Comparison of ENCODE assay signal across 10 cellular contexts in the genomic region with DNA sequence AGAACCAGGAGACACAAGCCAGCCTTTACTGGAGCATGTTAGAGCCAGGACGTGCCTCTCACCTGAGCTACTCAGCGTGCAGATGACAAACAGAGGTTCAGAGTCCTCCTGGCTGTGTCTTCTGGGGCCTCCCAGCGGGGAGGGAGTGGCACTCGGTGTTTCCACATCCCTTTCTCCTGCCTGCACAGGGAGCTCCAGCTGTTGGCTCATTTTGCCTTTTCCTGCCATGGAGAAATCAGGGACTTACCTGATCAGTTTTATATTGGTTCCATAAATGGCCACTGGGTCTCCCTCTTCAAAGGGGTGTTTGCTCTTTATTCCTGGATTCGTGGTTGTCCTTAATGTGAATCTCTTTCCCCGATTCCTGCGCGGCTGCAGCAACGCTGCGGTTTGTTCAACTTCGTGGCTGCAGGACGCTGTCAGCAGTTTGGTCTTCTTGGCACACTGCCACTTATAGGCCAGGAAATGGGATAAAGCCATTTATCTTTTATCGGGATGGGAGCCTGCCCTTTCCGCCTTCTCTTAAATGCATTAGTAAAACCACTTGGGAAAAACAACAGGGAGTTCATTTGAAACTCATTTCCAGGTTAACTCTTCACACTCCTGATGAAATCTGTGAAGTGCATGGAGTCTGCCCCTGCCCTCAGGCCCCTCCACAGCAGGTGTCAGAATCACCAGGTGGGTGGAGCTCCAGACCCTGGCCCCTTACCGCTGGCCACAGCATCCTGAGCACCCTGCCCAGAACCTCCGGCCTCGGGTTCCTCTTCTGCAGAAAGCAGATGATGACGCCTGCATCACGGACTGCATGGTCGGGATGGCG. TPM values are rescaled to one million over a fixed set of nuclear protein-coding genes. Genes with fewer than 3 reads are reported as not detected.
DNase-seq lines count a peak whose midpoint lies in the region; ATAC-seq, FAIRE-seq and TF ChIP-seq lines count a peak whose summit lies in the region.
"Had no signal": no experiment of that assay in that cellular context is flagged by ENCODE, and none has a peak within 500 bp of the region (broad histone marks: within the 10 kb centered on the region; RNA-seq: fewer than 3 reads in every experiment).

No MANE protein-coding gene starts in this region.

- FAIRE-seq in GM12892 (lab: Jason Lieb, UNC) = no peak

- peak; percentile 24 for ATAC-seq in naive thymus-derived CD4-positive, alpha-beta T cell

- H3K9me3 Mint-ChIP-seq in naive thymus-derived CD4-positive, alpha-beta T cell = peaks cover 0 to 3% (median 0%) of the 10 kb centered on the region in 11 donors
- H3K9me3 Mint-ChIP-seq: activated naive CD8-positive, alpha-beta T cell treated with anti-CD3 and anti-CD28 coated beads, Interleukin-2, amount 10 ng/mL, durations not matched to agents 7 days and 5 days had no signal

- peak overlapping the region; percentile 43 for H3K9ac ChIP-seq in endocrine pancreas (ENCODE audit: control insufficient read depth, insufficient read depth, low read length)

- intact Hi-C loops in naive thymus-derived CD4-positive, alpha-beta T cell (cut with micrococcal nuclease) = no loop called here

- CTCF ChIA-PET in naive thymus-derived CD4-positive, alpha-beta T cell (lab: Charles Lee) = no interaction called here

- H3K27ac ChIP-seq in naive thymus-derived CD4-positive, alpha-beta T cell (ENCODE audit: low read depth, low read length) = no peak overlapping the region
- H3K27ac ChIP-seq: upper lobe of left lung had no signal

- peaks cover 4 to 19% (median 10%) of the 10 kb centered on the region in 7 donors for H3K4me1 Mint-ChIP-seq in naive thymus-derived CD4-positive, alpha-beta T cell

- H3K27me3 Mint-ChIP-seq in naive thymus-derived CD4-positive, alpha-beta T cell = peaks cover 6 to 48% (median 48%) of the 10 kb centered on the region in 5 donors

- no peaks in the 10 kb centered on the region for H3K27me3 ChIP-seq in endocrine pancreas (ENCODE audit: control insufficient read depth, insufficient read depth, low read length)
- peaks cover 5 to 8% of the 10 kb centered on the region in 2 donors for H3K27me3 ChIP-seq in naive thymus-derived CD4-positive, alpha-beta T cell (ENCODE audit: control insufficient read depth in 2 of 2, insufficient read depth in 2 of 2, low read length in 2 of 2)
- H3K27me3 ChIP-seq: upper lobe of left lung had no signal

- H3K9me3 ChIP-seq in endocrine pancreas (ENCODE audit: control insufficient read depth, low read length) = no peaks in the 10 kb centered on the region
- H3K9me3 ChIP-seq in naive thymus-derived CD4-positive, alpha-beta T cell (ENCODE audit: control insufficient read depth in 2 of 3, low read length in 3 of 3) = no peaks in the 10 kb centered on the region
- H3K9me3 ChIP-seq: upper lobe of left lung had no signal

- no peak overlapping the region for H3K4me3 Mint-ChIP-seq in naive thymus-derived CD4-positive, alpha-beta T cell
- H3K4me3 Mint-ChIP-seq: activated naive CD8-positive, alpha-beta T cell treated with anti-CD3 and anti-CD28 coated beads, Interleukin-2, amount 10 ng/mL, durations not matched to agents 7 days and 5 days had no signal

- no peak overlapping the region for H3K27ac Mint-ChIP-seq in naive thymus-derived CD4-positive, alpha-beta T cell
- H3K27ac Mint-ChIP-seq: activated naive CD8-positive, alpha-beta T cell treated with anti-CD3 and anti-CD28 coated beads, Interleukin-2, amount 10 ng/mL, durations not matched to agents 7 days and 5 days had no signal

- no peaks in the 10 kb centered on the region for H3K36me3 Mint-ChIP-seq in naive thymus-derived CD4-positive, alpha-beta T cell
- H3K36me3 Mint-ChIP-seq: activated naive CD8-positive, alpha-beta T cell treated with anti-CD3 and anti-CD28 coated beads, Interleukin-2, amount 10 ng/mL, durations not matched to agents 7 days and 5 days had no signal

- H3K4me1 ChIP-seq in endocrine pancreas (ENCODE audit: control insufficient read depth, insufficient read depth, low read length) = peaks cover 13% of the 10 kb centered on the region
- H3K4me1 ChIP-seq in naive thymus-derived CD4-positive, alpha-beta T cell (ENCODE audit: control insufficient read depth in 2 of 2, insufficient read depth in 2 of 2, low read length in 2 of 2) = no peaks in the 10 kb centered on the region

- POLR2A ChIA-PET in naive thymus-derived CD4-positive, alpha-beta T cell (lab: Charles Lee) = no interaction called here

- TF ChIP-seq POLR2A in GM12892 (IDR thresholded peaks at IDR 0.05; ENCODE audit: low read depth, low read length) = no peak

- peak overlapping the region; percentile 65 for H3K4me3 ChIP-seq in endocrine pancreas (ENCODE audit: control insufficient read depth, insufficient read depth, low read length)
- H3K4me3 ChIP-seq in naive thymus-derived CD4-positive, alpha-beta T cell (ENCODE audit: low read length) = no peak overlapping the region

- DNase-seq in ELR (ENCODE audit: low read depth) (peak; percentile 34), NCI-H345 treated with DMSO at 0.1 percent for 48 hours (lab: John Stamatoyannopoulos, UW; ENCODE audit: unreplicated experiment) (peak; percentile 85), dedifferentiated amniotic fluid mesenchymal stem cell (ENCODE audit: extremely low spot score) (no peak), GM12892 (ENCODE audit: insufficient read length) (no peak)
- DNase-seq in naive thymus-derived CD4-positive, alpha-beta T cell = no peak
- DNase-seq in central memory CD4-positive, alpha-beta T cell = no peak
- no peak for DNase-seq in effector CD8-positive, alpha-beta T cell (lab: John Stamatoyannopoulos, UW)
- DNase-seq: activated naive CD8-positive, alpha-beta T cell treated with anti-CD3 and anti-CD28 coated beads, Interleukin-2, amount 10 ng/mL, durations not matched to agents 7 days and 5 days had no signal

- no peaks in the 10 kb centered on the region for H3K36me3 ChIP-seq in endocrine pancreas (ENCODE audit: control insufficient read depth, insufficient read depth, low read length)
- no peaks in the 10 kb centered on the region for H3K36me3 ChIP-seq in naive thymus-derived CD4-positive, alpha-beta T cell (ENCODE audit: control insufficient read depth in 2 of 3, insufficient read depth in 3 of 3, low read length in 3 of 3)
- H3K36me3 ChIP-seq: upper lobe of left lung had no signal

RNA-seq across cellular contexts. Expression of a gene that starts 39.8 kb away (rescaled TPM):
- total RNA-seq in naive thymus-derived CD4-positive, alpha-beta T cell = 10 to 100 TPM in 4 of 5 experiments, under 1 TPM in 1; 0.51 to 32.6 (median 21.9) TPM
- 1 to 10 TPM; 1.9 to 4.7 TPM for polyA plus RNA-seq in naive thymus-derived CD4-positive, alpha-beta T cell
- 1.1 TPM for polyA plus RNA-seq in GM12892 (2012; ENCODE audit: missing spikeins)

Comparison
In these comparisons a context has a peak if more than half of its experiments do, and no peak if none do; other contexts are left out.
1. DNase-seq: peak in ELR (single experiment) and NCI-H345 treated with DMSO at 0.1 percent for 48 hours (single experiment); none in naive thymus-derived CD4-positive, alpha-beta T cell (0 of 9), dedifferentiated amniotic fluid mesenchymal stem cell (single experiment), GM12892 (single experiment), central memory CD4-positive, alpha-beta T cell (single experiment) and effector CD8-positive, alpha-beta T cell (single experiment).